Comparison of ENCODE assay signal across 16 cellular contexts in the genomic region with DNA sequence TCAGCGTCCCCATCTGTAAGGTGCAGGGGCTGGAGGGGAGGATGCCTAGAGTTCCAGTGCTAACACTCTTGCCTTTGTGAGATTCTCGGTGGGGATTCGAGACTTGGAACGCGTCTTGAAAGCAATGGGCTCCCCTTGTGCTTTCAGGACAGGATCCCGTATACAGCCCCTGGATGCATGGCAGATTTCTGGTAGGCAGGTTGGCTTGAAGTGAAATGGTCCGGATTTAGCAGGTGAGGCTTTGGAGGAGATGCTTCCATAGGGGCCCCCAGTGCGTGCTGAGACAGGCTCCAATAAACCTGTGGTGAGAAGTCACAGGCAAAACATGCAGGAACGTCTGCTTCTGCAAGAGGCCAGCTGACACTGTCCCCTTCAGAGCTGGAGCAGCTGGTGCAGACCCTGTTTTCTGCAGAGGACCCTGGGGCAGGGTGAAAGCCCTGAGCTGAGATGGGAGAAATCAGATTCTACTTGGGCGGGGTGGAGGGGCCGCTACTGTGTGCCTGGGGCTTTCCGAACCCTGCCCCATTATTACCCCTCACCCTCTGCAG.
"Had no signal": no experiment of that assay in that cellular context is flagged by ENCODE, and none has a peak within 500 bp of the region (broad histone marks: within the 10 kb centered on the region; RNA-seq: fewer than 3 reads in every experiment).

No MANE protein-coding gene starts in this region.

- H3K27ac ChIP-seq: gastrocnemius medialis, neutrophil, upper lobe of right lung had no signal

- H3K36me3 ChIP-seq: gastrocnemius medialis, neutrophil, upper lobe of right lung had no signal

- H3K27me3 ChIP-seq: gastrocnemius medialis had no signal

- H3K4me1 ChIP-seq: gastrocnemius medialis, upper lobe of right lung had no signal

- H3K4me3 ChIP-seq: gastrocnemius medialis, upper lobe of right lung had no signal

- H3K4me3 Mint-ChIP-seq: activated CD8-positive, alpha-beta T cell treated with anti-CD3 and anti-CD28 coated beads, Interleukin-2, amount 10 ng/mL, durations not matched to agents 7 days and 5 days; activated naive CD4-positive, alpha-beta T cell treated with anti-CD3 and anti-CD28 coated beads for 36 hours; activated naive CD8-positive, alpha-beta T cell treated with anti-CD3 and anti-CD28 coated beads, Interleukin-2, amount 50 U/mL, for 24 hours; naive B cell; T-helper 17 cell had no signal

- H3K9me3 ChIP-seq: gastrocnemius medialis, neutrophil, upper lobe of right lung had no signal

- H3K27ac Mint-ChIP-seq: activated CD8-positive, alpha-beta T cell treated with anti-CD3 and anti-CD28 coated beads, Interleukin-2, amount 10 ng/mL, durations not matched to agents 7 days and 5 days; activated naive CD4-positive, alpha-beta T cell treated with anti-CD3 and anti-CD28 coated beads for 36 hours; activated naive CD8-positive, alpha-beta T cell treated with anti-CD3 and anti-CD28 coated beads, Interleukin-2, amount 50 U/mL, for 24 hours; T-helper 17 cell had no signal

- H3K4me1 Mint-ChIP-seq: activated naive CD8-positive, alpha-beta T cell treated with anti-CD3 and anti-CD28 coated beads, Interleukin-2, amount 50 U/mL, for 24 hours; naive B cell; T-helper 17 cell had no signal

- DNase-seq: activated CD4-positive, alpha-beta T cell treated with anti-CD3 and anti-CD28 coated beads for 4 hours; activated CD8-positive, alpha-beta T cell treated with anti-CD3 and anti-CD28 coated beads, Interleukin-2, amount 10 ng/mL, durations not matched to agents 7 days and 5 days; activated naive CD4-positive, alpha-beta T cell treated with anti-CD3 and anti-CD28 coated beads for 36 hours; activated naive CD8-positive, alpha-beta T cell treated with anti-CD3 and anti-CD28 coated beads, Interleukin-2, amount 50 U/mL, for 24 hours; activated T-cell treated with anti-CD3 and anti-CD28 coated beads for 4 hours; cerebellar nuclear complex; dermis blood vessel endothelial cell; gastrocnemius medialis; naive B cell; small intestine; stimulated activated CD4-positive, alpha-beta T cell treated with anti-CD3 and anti-CD28 coated beads, Interleukin-4, amount 100 ng/mL, for 4 hours; stimulated activated CD8-positive, alpha-beta memory T cell treated with anti-CD3 and anti-CD28 coated beads, Interleukin-4, amount 100 ng/mL, for 48 hours; stimulated activated naive CD4-positive, alpha-beta T cell treated with Interleukin-2 at 50 U/mL for 16 hours; T-helper 17 cell; upper lobe of right lung had no signal
